27 cellular contexts compared by ENCODE assay signal in genomic region chr1:115191691-115192090, GRCh38.
"Had no signal": no experiment of that assay in that cellular context is flagged by ENCODE, and none has a peak within 500 bp of the region (broad histone marks: within the 10 kb centered on the region; RNA-seq: fewer than 3 reads in every experiment).

No MANE protein-coding gene starts in this region.

- FAIRE-seq: bronchial epithelial cell, pancreas, TTC549 had no signal

- DNase-seq: activated CD4-positive, alpha-beta T cell treated with anti-CD3 and anti-CD28 coated beads for 48 hours; activated CD4-positive, alpha-beta T cell treated with anti-CD3 and anti-CD28 coated beads, Interleukin-2, amount 50 U/mL, for 48 hours; activated CD8-positive, alpha-beta memory T cell treated with anti-CD3 and anti-CD28 coated beads, Interleukin-2, amount 50 U/mL, for 4 hours; activated gamma-delta T cell; activated naive CD4-positive, alpha-beta T cell treated with anti-CD3 and anti-CD28 coated beads, Interleukin-2, amount 10 ng/mL, durations not matched to agents 7 days and 5 days; activated T-cell treated with anti-CD3 and anti-CD28 coated beads, Interleukin-2, amount 50 U/mL, for 1 hour; endodermal cell; foreskin melanocyte; left ventricle myocardium inferior; naive B cell; nephron progenitor cell; pancreas; stimulated activated CD4-positive, alpha-beta T cell treated with anti-CD3 and anti-CD28 coated beads, Interleukin-12 subunit alpha, Interleukin-12 subunit beta, amount 100 ng/mL, for 4 hours; stimulated activated CD4-positive, alpha-beta T cell treated with anti-CD3 and anti-CD28 coated beads, Interleukin-4, amount 100 ng/mL, for 1 hour; stimulated activated naive CD8-positive, alpha-beta T cell treated with anti-CD3 and anti-CD28 coated beads, Interleukin-15, Interleukin-2, amounts not matched to agents 100 U/mL and 50 U/mL, for 24 hours; testis; upper lobe of left lung had no signal

- H3K9me3 Mint-ChIP-seq: activated naive CD4-positive, alpha-beta T cell treated with anti-CD3 and anti-CD28 coated beads, Interleukin-2, amount 10 ng/mL, durations not matched to agents 7 days and 5 days; activated T-helper 1 cell treated with anti-CD3 and anti-CD28 coated beads, Interleukin-12 subunit alpha, Interleukin-12 subunit beta, Interleukin-2, Interleukin-4 antibody, amounts not matched to agents 30 ng/mL and 10 ng/mL and 1 ng/mL, durations not matched to agents 14 hours and 24 hours and 36 hours; central memory CD8-positive, alpha-beta T cell; dendritic cell treated with granulocyte-macrophage colony-stimulating factor and Interleukin-4, amounts not matched to agents 40 ng/mL and 50 ng/mL, for 4 days; endodermal cell; nephron progenitor cell had no signal

- H3K4me3 Mint-ChIP-seq: activated naive CD4-positive, alpha-beta T cell treated with anti-CD3 and anti-CD28 coated beads, Interleukin-2, amount 10 ng/mL, durations not matched to agents 7 days and 5 days; activated T-helper 1 cell treated with anti-CD3 and anti-CD28 coated beads, Interleukin-12 subunit alpha, Interleukin-12 subunit beta, Interleukin-2, Interleukin-4 antibody, amounts not matched to agents 30 ng/mL and 10 ng/mL and 1 ng/mL, durations not matched to agents 14 hours and 24 hours and 36 hours; central memory CD8-positive, alpha-beta T cell; dendritic cell treated with granulocyte-macrophage colony-stimulating factor and Interleukin-4, amounts not matched to agents 40 ng/mL and 50 ng/mL, for 4 days; endodermal cell; naive B cell; nephron progenitor cell had no signal

- ATAC-seq: esophagus mucosa; pancreas; stimulated activated naive CD8-positive, alpha-beta T cell treated with anti-CD3 and anti-CD28 coated beads, Interleukin-15, Interleukin-2, amounts not matched to agents 100 U/mL and 50 U/mL, for 24 hours had no signal

- H3K9me3 ChIP-seq: left ventricle myocardium inferior, neutrophil, pancreas, right atrium auricular region, testis, upper lobe of left lung had no signal

- H3K27ac ChIP-seq: left ventricle myocardium inferior, neutrophil, pancreas, right atrium auricular region, testis, upper lobe of left lung, VCaP had no signal

- H3K4me1 ChIP-seq: testis, upper lobe of left lung had no signal

- H3K4me1 Mint-ChIP-seq: activated naive CD4-positive, alpha-beta T cell treated with anti-CD3 and anti-CD28 coated beads, Interleukin-2, amount 10 ng/mL, durations not matched to agents 7 days and 5 days; central memory CD8-positive, alpha-beta T cell; naive B cell had no signal

- H3K27me3 ChIP-seq: pancreas, right atrium auricular region, testis, upper lobe of left lung had no signal

- H3K27ac Mint-ChIP-seq: activated naive CD4-positive, alpha-beta T cell treated with anti-CD3 and anti-CD28 coated beads, Interleukin-2, amount 10 ng/mL, durations not matched to agents 7 days and 5 days; activated T-helper 1 cell treated with anti-CD3 and anti-CD28 coated beads, Interleukin-12 subunit alpha, Interleukin-12 subunit beta, Interleukin-2, Interleukin-4 antibody, amounts not matched to agents 30 ng/mL and 10 ng/mL and 1 ng/mL, durations not matched to agents 14 hours and 24 hours and 36 hours; dendritic cell treated with granulocyte-macrophage colony-stimulating factor and Interleukin-4, amounts not matched to agents 40 ng/mL and 50 ng/mL, for 4 days; endodermal cell; naive B cell; nephron progenitor cell had no signal

- H3K36me3 ChIP-seq: left ventricle myocardium inferior, neutrophil, pancreas, right atrium auricular region, upper lobe of left lung had no signal

- H3K4me3 ChIP-seq: left ventricle myocardium inferior, lung, pancreas, right atrium auricular region, testis, upper lobe of left lung had no signal

- H3K36me3 Mint-ChIP-seq: activated naive CD4-positive, alpha-beta T cell treated with anti-CD3 and anti-CD28 coated beads, Interleukin-2, amount 10 ng/mL, durations not matched to agents 7 days and 5 days; naive B cell had no signal
